ENCODE assay signal across 3 cellular contexts in the genomic region with DNA sequence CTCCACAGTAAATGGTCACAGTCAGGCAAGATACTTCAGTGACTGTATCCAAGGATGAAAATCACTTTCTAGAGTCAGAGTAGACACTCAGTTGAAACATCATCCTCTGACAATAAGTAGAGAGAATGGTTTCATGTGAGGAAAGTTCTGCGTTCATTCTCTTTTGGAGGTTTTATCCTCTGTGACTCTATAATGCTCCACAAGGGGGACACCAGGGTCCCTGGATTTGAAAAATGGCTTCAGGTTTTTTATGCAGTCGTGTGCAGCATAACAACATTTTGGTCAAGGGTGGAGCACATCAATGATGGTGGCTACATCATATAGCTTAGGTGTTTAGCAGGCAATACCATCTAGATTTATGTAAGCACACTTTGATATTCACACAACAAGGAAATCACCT.
A peak's percentile ranks its signal among the peaks of the same experiment; 100 is the strongest.
TF ChIP-seq lines count a peak whose summit lies in the region.

No MANE protein-coding gene starts in this region.

TF ChIP-seq in SK-N-SH, 30 proteins besides CTCF, POLR2A, EP300 and RAD21:
- TF ChIP-seq SMC3 (IDR thresholded peaks at IDR 0.05; ENCODE audit: low read depth, low read length) (no peak), FOXJ3 (CRISPR knock-in tag; IDR thresholded peaks at IDR 0.05) (no peak), GATA2 (CRISPR knock-in tag; IDR thresholded peaks at IDR 0.05) (no peak), TEAD4 (IDR thresholded peaks at IDR 0.05; ENCODE audit: borderline replicate concordance, insufficient read depth) (no peak), CHD2 (IDR thresholded peaks at IDR 0.05; ENCODE audit: low read length, partially characterized antibody) (no peak), JUND (IDR thresholded peaks at IDR 0.05) (no peak), YY1 (IDR thresholded peaks at IDR 0.05; ENCODE audit: low read depth) (no peak)

TF ChIP-seq in SK-N-SH treated with all-trans-retinoic acid at 6 μM for 48 hours, 23 proteins besides CTCF, POLR2A, EP300 and RAD21:
- TF ChIP-seq ZC3H10 (CRISPR knock-in tag; IDR thresholded peaks at IDR 0.05) (no peak), ESRRG (CRISPR knock-in tag; IDR thresholded peaks at IDR 0.05) (no peak), TCF4 (CRISPR knock-in tag; IDR thresholded peaks at IDR 0.05; ENCODE audit: borderline replicate concordance) (no peak), ZNF70 (CRISPR knock-in tag; IDR thresholded peaks at IDR 0.05) (no peak), ARNTL (CRISPR knock-in tag; IDR thresholded peaks at IDR 0.05; ENCODE audit: borderline replicate concordance, low read depth) (no peak), PPARA (CRISPR knock-in tag; IDR thresholded peaks at IDR 0.05; ENCODE audit: borderline replicate concordance) (no peak)

TF ChIP-seq in K562, 482 proteins besides CTCF, POLR2A, EP300 and RAD21:
- TF ChIP-seq, protein P1, sequence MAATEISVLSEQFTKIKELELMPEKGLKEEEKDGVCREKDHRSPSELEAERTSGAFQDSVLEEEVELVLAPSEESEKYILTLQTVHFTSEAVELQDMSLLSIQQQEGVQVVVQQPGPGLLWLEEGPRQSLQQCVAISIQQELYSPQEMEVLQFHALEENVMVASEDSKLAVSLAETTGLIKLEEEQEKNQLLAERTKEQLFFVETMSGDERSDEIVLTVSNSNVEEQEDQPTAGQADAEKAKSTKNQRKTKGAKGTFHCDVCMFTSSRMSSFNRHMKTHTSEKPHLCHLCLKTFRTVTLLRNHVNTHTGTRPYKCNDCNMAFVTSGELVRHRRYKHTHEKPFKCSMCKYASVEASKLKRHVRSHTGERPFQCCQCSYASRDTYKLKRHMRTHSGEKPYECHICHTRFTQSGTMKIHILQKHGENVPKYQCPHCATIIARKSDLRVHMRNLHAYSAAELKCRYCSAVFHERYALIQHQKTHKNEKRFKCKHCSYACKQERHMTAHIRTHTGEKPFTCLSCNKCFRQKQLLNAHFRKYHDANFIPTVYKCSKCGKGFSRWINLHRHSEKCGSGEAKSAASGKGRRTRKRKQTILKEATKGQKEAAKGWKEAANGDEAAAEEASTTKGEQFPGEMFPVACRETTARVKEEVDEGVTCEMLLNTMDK (IDR thresholded peaks at IDR 0.05; ENCODE audit: borderline replicate concordance, insufficient read depth, low read depth, low read length, poor library complexity, severe bottlenecking): peak; percentile 85
- no peak for TF ChIP-seq ZNF133 (CRISPR knock-in tag; IDR thresholded peaks at IDR 0.05)
- peak in 1 of 3 experiments; percentile 39 for TF ChIP-seq YY1 (IDR thresholded peaks at IDR 0.05; ENCODE audit: borderline replicate concordance in 1 of 3, control insufficient read depth in 1 of 3, extremely low read depth in 1 of 3, insufficient read depth in 3 of 3, insufficient read length in 1 of 3, insufficient replicate concordance in 2 of 3, low read depth in 1 of 3, low read length in 2 of 3)
